In genomic region chr2:85913854-85914524, GRCh38 we compare ENCODE assay signal across 1 cellular context.
TF ChIP-seq lines count a peak whose summit lies in the region.

No MANE protein-coding gene starts in this region.

TF ChIP-seq in K562, 482 proteins besides CTCF, POLR2A, EP300 and RAD21 (continued from another document and continues in another):
- no peak for TF ChIP-seq THRA (IDR thresholded peaks at IDR 0.05)
- no peak for TF ChIP-seq NFYB (IDR thresholded peaks at IDR 0.05; ENCODE audit: extremely low read depth, insufficient read length)
- no peak for TF ChIP-seq USF2 (CRISPR knock-in tag; IDR thresholded peaks at IDR 0.05)
- no peak for TF ChIP-seq SAFB2 (IDR thresholded peaks at IDR 0.05; ENCODE audit: borderline replicate concordance, low read depth, low read length, severe bottlenecking)
- no peak for TF ChIP-seq GATAD2A (IDR thresholded peaks at IDR 0.05)
- no peak for TF ChIP-seq ZBTB9 (CRISPR knock-in tag; IDR thresholded peaks at IDR 0.05)
- TF ChIP-seq PRDM10 (IDR thresholded peaks at IDR 0.05; ENCODE audit: partially characterized antibody) = no peak
- TF ChIP-seq FUS (optimal IDR thresholded peaks at IDR 0.05; ENCODE audit: low read depth, low read length) = no peak
- TF ChIP-seq NFE2 (IDR thresholded peaks at IDR 0.05; ENCODE audit: low read depth) = peak; percentile 75
- TF ChIP-seq ZNF780A (CRISPR knock-in tag; IDR thresholded peaks at IDR 0.05) = no peak
- no peak for TF ChIP-seq MNT (conservative IDR thresholded peaks at IDR 0.05)
- TF ChIP-seq RCOR1 (IDR thresholded peaks at IDR 0.05; ENCODE audit: borderline replicate concordance in 1 of 2, low read depth in 2 of 2, low read length in 2 of 2) = no peak
- no peak for TF ChIP-seq RFX1 (IDR thresholded peaks at IDR 0.05)
- TF ChIP-seq HDAC8 (tag; IDR thresholded peaks at IDR 0.05) = no peak
- TF ChIP-seq ZNF316 (IDR thresholded peaks at IDR 0.05) = peak; percentile 50; the same call in 1 of the 2 replicates
- peak; percentile 34; the same call in 1 of the 2 replicates for TF ChIP-seq ZNF395 (CRISPR knock-in tag; IDR thresholded peaks at IDR 0.05)
- TF ChIP-seq ZEB2 (IDR thresholded peaks at IDR 0.05) = no peak
- no peak for TF ChIP-seq SAP30 (IDR thresholded peaks at IDR 0.05; ENCODE audit: borderline replicate concordance, insufficient read depth, low read depth, low read length, poor library complexity, severe bottlenecking)
- TF ChIP-seq EHMT2 (IDR thresholded peaks at IDR 0.05) = peak; percentile 10; the same call in 1 of the 2 replicates
- no peak for TF ChIP-seq IFI16 (CRISPR knock-in tag; IDR thresholded peaks at IDR 0.05)
- TF ChIP-seq PATZ1 (CRISPR knock-in tag; IDR thresholded peaks at IDR 0.05; ENCODE audit: borderline replicate concordance) = no peak
- TF ChIP-seq NFE2L1 (tag; IDR thresholded peaks at IDR 0.05; ENCODE audit: borderline replicate concordance, low read depth) = no peak; the same call in 1 of the 2 replicates
- no peak for TF ChIP-seq ZNF551 (CRISPR knock-in tag; IDR thresholded peaks at IDR 0.05)
- TF ChIP-seq SMARCC2 (IDR thresholded peaks at IDR 0.05; ENCODE audit: low read depth) = no peak
- no peak for TF ChIP-seq LCOR (CRISPR knock-in tag; IDR thresholded peaks at IDR 0.05)
- no peak for TF ChIP-seq ILF3 (IDR thresholded peaks at IDR 0.05; ENCODE audit: borderline replicate concordance)
- no peak for TF ChIP-seq ZSCAN32 (CRISPR knock-in tag; IDR thresholded peaks at IDR 0.05)
- TF ChIP-seq HMGXB4 (CRISPR knock-in tag; IDR thresholded peaks at IDR 0.05) = no peak
- TF ChIP-seq MAFK (IDR thresholded peaks at IDR 0.05; ENCODE audit: low read length) = no peak
- TF ChIP-seq SPI1 (IDR thresholded peaks at IDR 0.05; ENCODE audit: borderline replicate concordance, low read depth, low read length) = no peak
- no peak for TF ChIP-seq ZNF740 (CRISPR knock-in tag; IDR thresholded peaks at IDR 0.05)
- TF ChIP-seq ZNF740 (tag; IDR thresholded peaks at IDR 0.05) = no peak
- no peak for TF ChIP-seq PREB (CRISPR knock-in tag; IDR thresholded peaks at IDR 0.05)
- no peak for TF ChIP-seq POLR3G (IDR thresholded peaks at IDR 0.05; ENCODE audit: extremely low read depth, insufficient read length, insufficient replicate concordance)
- TF ChIP-seq MTF1 (CRISPR knock-in tag; IDR thresholded peaks at IDR 0.05; ENCODE audit: borderline replicate concordance) = no peak
- no peak for TF ChIP-seq RERE (CRISPR knock-in tag; IDR thresholded peaks at IDR 0.05; ENCODE audit: borderline replicate concordance)
- no peak for TF ChIP-seq ZNF197 (CRISPR knock-in tag; IDR thresholded peaks at IDR 0.05; ENCODE audit: low read depth)
- no peak for TF ChIP-seq FOXK2 (conservative IDR thresholded peaks at IDR 0.05 in 1 of 2, IDR thresholded peaks at IDR 0.05 in 1 of 2; ENCODE audit: low read depth in 2 of 2)
